27 cellular contexts compared by ENCODE assay signal in the genomic region with DNA sequence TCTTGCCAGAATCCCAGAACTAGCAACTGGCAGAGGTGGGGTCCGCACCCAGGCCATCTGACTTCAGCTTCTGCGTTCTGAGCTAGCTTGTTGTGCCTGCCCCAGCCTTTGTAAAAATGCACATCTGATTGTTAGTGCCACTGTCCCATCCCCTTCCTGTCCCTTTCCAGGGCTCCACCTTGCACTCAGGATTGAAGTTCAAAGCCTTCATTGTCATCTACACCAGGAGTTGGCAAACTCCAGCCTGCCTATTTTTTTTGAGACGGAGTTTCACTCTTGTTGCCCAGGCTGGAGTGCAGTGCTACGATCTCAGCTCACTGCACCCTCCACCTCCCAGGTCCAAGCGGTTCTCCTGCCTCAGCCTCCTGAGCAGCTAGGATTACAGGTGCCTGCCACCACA. TPM values are rescaled to one million over a fixed set of nuclear protein-coding genes. Genes with fewer than 3 reads are reported as not detected.
DNase-seq lines count a peak whose midpoint lies in the region; ATAC-seq and TF ChIP-seq lines count a peak whose summit lies in the region.
"Had no signal": no experiment of that assay in that cellular context is flagged by ENCODE, and none has a peak within 500 bp of the region (broad histone marks: within the 10 kb centered on the region; RNA-seq: fewer than 3 reads in every experiment).

No MANE protein-coding gene starts in this region.

- no peaks in the 10 kb centered on the region for H3K36me3 Mint-ChIP-seq in natural killer cell treated with Interleukin-12 subunit alpha and Interleukin-12 subunit beta and Interleukin-15 and Interleukin-18, amount 100 ng/mL, for 72 hours
- no peaks in the 10 kb centered on the region for H3K36me3 Mint-ChIP-seq in natural killer cell
- peaks cover 5% of the 10 kb centered on the region for H3K36me3 Mint-ChIP-seq in T-cell
- H3K36me3 Mint-ChIP-seq in glutamatergic neuron (ENCODE audit: unreplicated experiment), result no peaks in the 10 kb centered on the region
- H3K36me3 Mint-ChIP-seq in stimulated activated naive B cell treated with anti-CD40 and anti-IgM and Interleukin-4, amounts not matched to agents 10 μg/mL and 1 μg/mL and 100 μg/mL, for 72 hours, result peaks cover 41 to 46% of the 10 kb centered on the region in 2 donors
- H3K36me3 Mint-ChIP-seq in endodermal cell (ENCODE audit: low read depth), result peaks cover 24% of the 10 kb centered on the region
- H3K36me3 Mint-ChIP-seq: naive B cell had no signal

- peaks cover 15% of the 10 kb centered on the region for H3K36me3 ChIP-seq in endodermal cell (ENCODE audit: control insufficient read depth, insufficient read depth, low read length)
- H3K36me3 ChIP-seq: breast epithelium, MG63, ovary, Peyer's patch had no signal

- peaks cover 12 to 26% of the 10 kb centered on the region in 2 donors for H3K4me1 Mint-ChIP-seq in natural killer cell treated with Interleukin-12 subunit alpha and Interleukin-12 subunit beta and Interleukin-15 and Interleukin-18, amount 100 ng/mL, for 72 hours (ENCODE audit: low read depth in 2 of 2)
- peaks cover 12 to 17% of the 10 kb centered on the region in 2 donors for H3K4me1 Mint-ChIP-seq in natural killer cell
- H3K4me1 Mint-ChIP-seq in T-cell, result peaks cover 16 to 33% (median 33%) of the 10 kb centered on the region in 3 donors
- peaks cover 15% of the 10 kb centered on the region for H3K4me1 Mint-ChIP-seq in glutamatergic neuron (ENCODE audit: low read depth, unreplicated experiment)
- H3K4me1 Mint-ChIP-seq in stimulated activated naive B cell treated with anti-CD40 and anti-IgM and Interleukin-4, amounts not matched to agents 10 μg/mL and 1 μg/mL and 100 μg/mL, for 72 hours, result peaks cover 35 to 61% of the 10 kb centered on the region in 2 donors
- peaks cover 3% of the 10 kb centered on the region for H3K4me1 Mint-ChIP-seq in endodermal cell

- intact Hi-C loops in natural killer cell (cut with micrococcal nuclease), result no loop called here

- no peak overlapping the region for H3K4me3 ChIP-seq in endodermal cell (ENCODE audit: low read length)
- H3K4me3 ChIP-seq: breast epithelium, MG63, ovary, Peyer's patch had no signal

- H3K9me3 ChIP-seq in endodermal cell (ENCODE audit: control insufficient read depth, low read length), result no peaks in the 10 kb centered on the region
- H3K9me3 ChIP-seq: breast epithelium, MG63, ovary, Peyer's patch had no signal

- no peaks in the 10 kb centered on the region for H3K4me1 ChIP-seq in endodermal cell (ENCODE audit: control insufficient read depth, insufficient read depth, low read length)

- H3K4me3 Mint-ChIP-seq in natural killer cell treated with Interleukin-12 subunit alpha and Interleukin-12 subunit beta and Interleukin-15 and Interleukin-18, amount 100 ng/mL, for 72 hours, result peak overlapping the region; percentile 63
- H3K4me3 Mint-ChIP-seq in natural killer cell, result no peak overlapping the region
- peak overlapping the region in 2 of 3 donors; percentile 21 to 49 for H3K4me3 Mint-ChIP-seq in T-cell
- peak overlapping the region; percentile 15 for H3K4me3 Mint-ChIP-seq in glutamatergic neuron (ENCODE audit: unreplicated experiment)
- H3K4me3 Mint-ChIP-seq in stimulated activated naive B cell treated with anti-CD40 and anti-IgM and Interleukin-4, amounts not matched to agents 10 μg/mL and 1 μg/mL and 100 μg/mL, for 72 hours, result peak overlapping the region; percentile 6 to 27
- H3K4me3 Mint-ChIP-seq in endodermal cell, result no peak overlapping the region
- H3K4me3 Mint-ChIP-seq: activated CD8-positive, alpha-beta T cell treated with anti-CD3 and anti-CD28 coated beads for 36 hours had no signal

- no peak overlapping the region for H3K27ac Mint-ChIP-seq in natural killer cell treated with Interleukin-12 subunit alpha and Interleukin-12 subunit beta and Interleukin-15 and Interleukin-18, amount 100 ng/mL, for 72 hours
- H3K27ac Mint-ChIP-seq in natural killer cell (no peak overlapping the region), T-cell (no peak overlapping the region), glutamatergic neuron (ENCODE audit: unreplicated experiment) (no peak overlapping the region), endodermal cell (no peak overlapping the region)
- peak overlapping the region; percentile 65 for H3K27ac Mint-ChIP-seq in stimulated activated naive B cell treated with anti-CD40 and anti-IgM and Interleukin-4, amounts not matched to agents 10 μg/mL and 1 μg/mL and 100 μg/mL, for 72 hours

- H3K27me3 Mint-ChIP-seq in natural killer cell treated with Interleukin-12 subunit alpha and Interleukin-12 subunit beta and Interleukin-15 and Interleukin-18, amount 100 ng/mL, for 72 hours, result no peaks in the 10 kb centered on the region
- H3K27me3 Mint-ChIP-seq in natural killer cell (ENCODE audit: low read depth in 2 of 2) (no peaks in the 10 kb centered on the region), T-cell (no peaks in the 10 kb centered on the region), glutamatergic neuron (ENCODE audit: unreplicated experiment) (peaks cover 7% of the 10 kb centered on the region), endodermal cell (ENCODE audit: insufficient read depth) (no peaks in the 10 kb centered on the region)
- H3K27me3 Mint-ChIP-seq in stimulated activated naive B cell treated with anti-CD40 and anti-IgM and Interleukin-4, amounts not matched to agents 10 μg/mL and 1 μg/mL and 100 μg/mL, for 72 hours, result no peaks in the 10 kb centered on the region
- H3K27me3 Mint-ChIP-seq: activated CD8-positive, alpha-beta T cell treated with anti-CD3 and anti-CD28 coated beads for 36 hours; naive B cell had no signal

- ATAC-seq in natural killer cell treated with Interleukin-12 subunit alpha and Interleukin-12 subunit beta and Interleukin-15 and Interleukin-18, amount 100 ng/mL, for 72 hours, result no peak
- ATAC-seq in natural killer cell (no peak), T-cell (replicated peaks in 1 of 4) (no peak), GM21381 (IDR thresholded peaks at IDR 0.05; ENCODE audit: unreplicated experiment) (no peak)
- no peak for ATAC-seq in stimulated activated naive B cell treated with anti-CD40 and anti-IgM and Interleukin-4, amounts not matched to agents 10 μg/mL and 1 μg/mL and 100 μg/mL, for 72 hours (replicated peaks)
- ATAC-seq: activated CD8-positive, alpha-beta T cell treated with anti-CD3 and anti-CD28 coated beads for 36 hours; left ventricle myocardium superior had no signal

- DNase-seq in natural killer cell treated with Interleukin-12 subunit alpha and Interleukin-12 subunit beta and Interleukin-15 and Interleukin-18, amount 100 ng/mL, for 72 hours (ENCODE audit: low spot score), result no peak
- DNase-seq in natural killer cell (no peak), T-cell (no peak), glutamatergic neuron (no peak), endodermal cell (no peak)
- DNase-seq in stimulated activated naive B cell treated with anti-CD40 and anti-IgM and Interleukin-4, amounts not matched to agents 10 μg/mL and 1 μg/mL and 100 μg/mL, for 72 hours, result no peak
- DNase-seq in effector CD4-positive, alpha-beta T cell, result no peak
- DNase-seq: activated CD4-positive, CD25-positive, alpha-beta regulatory T cell; activated CD8-positive, alpha-beta T cell treated with anti-CD3 and anti-CD28 coated beads for 36 hours; activated effector memory CD4-positive, alpha-beta T cell treated with anti-CD3 and anti-CD28 coated beads, Interleukin-2, amount 50 U/mL, for 16 hours; amniotic stem cell; H7; islet precursor cell; left ventricle myocardium superior; MG63; naive B cell; NCI-H2029 treated with DMSO at 0.1 percent for 48 hours; NCI-H226; NCI-H69; ovary; Peyer's patch; SHP77 treated with DMSO at 0.1 percent for 48 hours; stimulated activated CD4-positive, alpha-beta T cell treated with anti-CD3 and anti-CD28 coated beads, Interleukin-2, amount 100 ng/mL, for 24 hours had no signal

- POLR2A ChIA-PET in T-cell (lab: Charles Lee), result no interaction called here

- 90 to 94% methylated on average over 5 of the region's 5 CpGs for WGBS in endodermal cell (ENCODE audit: insufficient coverage in 1 of 2, insufficient read length in 1 of 2), 2 experiments

- H3K27ac ChIP-seq in endodermal cell (ENCODE audit: low read depth, low read length), result no peak overlapping the region
- H3K27ac ChIP-seq: breast epithelium, C4-2B, epithelial cell of prostate, ovary, Peyer's patch had no signal

- H3K9ac ChIP-seq in endodermal cell (ENCODE audit: extremely low read depth, low read length, poor library complexity, severe bottlenecking), result no peak overlapping the region

- H3K9me3 Mint-ChIP-seq in natural killer cell treated with Interleukin-12 subunit alpha and Interleukin-12 subunit beta and Interleukin-15 and Interleukin-18, amount 100 ng/mL, for 72 hours, result no peaks in the 10 kb centered on the region
- H3K9me3 Mint-ChIP-seq in natural killer cell (no peaks in the 10 kb centered on the region), T-cell (no peaks in the 10 kb centered on the region), glutamatergic neuron (ENCODE audit: unreplicated experiment) (peaks cover 4% of the 10 kb centered on the region), endodermal cell (peaks cover 4% of the 10 kb centered on the region)
- no peaks in the 10 kb centered on the region for H3K9me3 Mint-ChIP-seq in stimulated activated naive B cell treated with anti-CD40 and anti-IgM and Interleukin-4, amounts not matched to agents 10 μg/mL and 1 μg/mL and 100 μg/mL, for 72 hours
- H3K9me3 Mint-ChIP-seq: activated CD8-positive, alpha-beta T cell treated with anti-CD3 and anti-CD28 coated beads for 36 hours; naive B cell had no signal

- CTCF ChIA-PET in T-cell (lab: Charles Lee), result no interaction called here

- no peak for TF ChIP-seq CTCF in natural killer cell (IDR thresholded peaks at IDR 0.05)
- TF ChIP-seq CTCF in glutamatergic neuron (IDR thresholded peaks at IDR 0.05; ENCODE audit: partially characterized antibody, unreplicated experiment), result no peak
- no peak for TF ChIP-seq CTCF in endodermal cell (conservative IDR thresholded peaks at IDR 0.05)

- H3K27me3 ChIP-seq in endodermal cell (ENCODE audit: control insufficient read depth, insufficient read depth, low read length, poor library complexity, severe bottlenecking), result no peaks in the 10 kb centered on the region
- H3K27me3 ChIP-seq: breast epithelium, MG63, ovary, Peyer's patch had no signal

RNA-seq across cellular contexts. Expression of gene THOP1, which starts 2.9 kb away (rescaled TPM):
- 100 to 1,000 TPM; 105 to 224 TPM for total RNA-seq in natural killer cell treated with Interleukin-12 subunit alpha and Interleukin-12 subunit beta and Interleukin-15 and Interleukin-18, amount 100 ng/mL, for 72 hours
- total RNA-seq in natural killer cell, result 10 to 100 TPM; 31.6 to 44.0 (median 33.4) TPM
- 10 to 100 TPM; 30.8 to 46.6 (median 41.9) TPM for total RNA-seq in T-cell
- total RNA-seq in glutamatergic neuron (ENCODE audit: unreplicated experiment), result 64.0 TPM
- 100 to 1,000 TPM; 130 to 170 TPM for total RNA-seq in endodermal cell
- 85.8 TPM for polyA plus RNA-seq in endodermal cell (2013, experiment 1 of 2)
- polyA plus RNA-seq in endodermal cell (2013, experiment 2 of 2), result 77.0 TPM

RNA-seq across cellular contexts. Expression of gene SGTA, which starts 5.2 kb away (rescaled TPM):
- total RNA-seq in natural killer cell treated with Interleukin-12 subunit alpha and Interleukin-12 subunit beta and Interleukin-15 and Interleukin-18, amount 100 ng/mL, for 72 hours, result 100 to 1,000 TPM in 1 of 2 donors, 10 to 100 TPM in 1; 61.1 to 107 TPM
- total RNA-seq in natural killer cell (10 to 100 TPM; 35.2 to 38.1 (median 36.2) TPM), T-cell (10 to 100 TPM; 28.9 to 42.5 (median 36.7) TPM), glutamatergic neuron (ENCODE audit: unreplicated experiment) (90.6 TPM), endodermal cell (10 to 100 TPM; 73.9 to 81.5 TPM)
- polyA plus RNA-seq in endodermal cell (2013, experiment 1 of 2), result 78.7 TPM
- 71.5 TPM for polyA plus RNA-seq in endodermal cell (2013, experiment 2 of 2)

RNA-seq across cellular contexts. Expression of gene ZNF554, which starts 31.4 kb away (rescaled TPM):
- total RNA-seq in natural killer cell treated with Interleukin-12 subunit alpha and Interleukin-12 subunit beta and Interleukin-15 and Interleukin-18, amount 100 ng/mL, for 72 hours, result 1 to 10 TPM in 1 of 2 donors, under 1 TPM in 1; 0.89 to 2.9 TPM
- total RNA-seq in natural killer cell (1 to 10 TPM; 3.4 to 5.6 (median 3.7) TPM), T-cell (1 to 10 TPM; 5.5 to 9.0 (median 7.5) TPM), glutamatergic neuron (ENCODE audit: unreplicated experiment) (5.8 TPM), endodermal cell (1 to 10 TPM; 8.4 to 9.2 TPM)
- polyA plus RNA-seq in endodermal cell (2013, experiment 1 of 2), result 5.1 TPM
- polyA plus RNA-seq in endodermal cell (2013, experiment 2 of 2), result 4.7 TPM

RNA-seq across cellular contexts. Expression of gene SLC39A3, which starts 48.4 kb away (rescaled TPM):
- total RNA-seq in natural killer cell treated with Interleukin-12 subunit alpha and Interleukin-12 subunit beta and Interleukin-15 and Interleukin-18, amount 100 ng/mL, for 72 hours, result 10 to 100 TPM; 30.5 to 91.6 TPM
- total RNA-seq in natural killer cell (10 to 100 TPM; 14.8 to 29.4 (median 19.6) TPM), T-cell (10 to 100 TPM; 13.2 to 24.5 (median 19.6) TPM), glutamatergic neuron (ENCODE audit: unreplicated experiment) (40.8 TPM), endodermal cell (10 to 100 TPM; 25.3 to 28.6 TPM)
- 25.1 TPM for polyA plus RNA-seq in endodermal cell (2013, experiment 1 of 2)
- 22.5 TPM for polyA plus RNA-seq in endodermal cell (2013, experiment 2 of 2)

RNA-seq across cellular contexts. Expression of gene ZNF555, which starts 53.0 kb away (rescaled TPM):
- 1 to 10 TPM; 2.6 to 3.0 TPM for total RNA-seq in natural killer cell treated with Interleukin-12 subunit alpha and Interleukin-12 subunit beta and Interleukin-15 and Interleukin-18, amount 100 ng/mL, for 72 hours
- total RNA-seq in natural killer cell, result 1 to 10 TPM; 2.0 to 4.6 (median 2.9) TPM
- total RNA-seq in T-cell, result 10 to 100 TPM in 1 of 5 donors, 1 to 10 TPM in 4; 3.7 to 10.9 (median 6.7) TPM
- total RNA-seq in glutamatergic neuron (ENCODE audit: unreplicated experiment), result 8.4 TPM
- total RNA-seq in endodermal cell, result 10 to 100 TPM in 1 of 2 donors, 1 to 10 TPM in 1; 9.6 to 10.5 TPM
- 8.7 TPM for polyA plus RNA-seq in endodermal cell (2013, experiment 1 of 2)
- polyA plus RNA-seq in endodermal cell (2013, experiment 2 of 2), result 8.7 TPM

Comparison
In these comparisons a context has a peak if more than half of its experiments do, and no peak if none do; other contexts are left out.
1. H3K4me3 Mint-ChIP-seq: peak in natural killer cell treated with Interleukin-12 subunit alpha and Interleukin-12 subunit beta and Interleukin-15 and Interleukin-18, amount 100 ng/mL, for 72 hours (single experiment), T-cell (2 of 3), glutamatergic neuron (single experiment) and stimulated activated naive B cell treated with anti-CD40 and anti-IgM and Interleukin-4, amounts not matched to agents 10 μg/mL and 1 μg/mL and 100 μg/mL, for 72 hours (2 of 2); none in natural killer cell (single experiment) and endodermal cell (single experiment).